Comparison of ENCODE assay signal across 20 cellular contexts in the genomic region with DNA sequence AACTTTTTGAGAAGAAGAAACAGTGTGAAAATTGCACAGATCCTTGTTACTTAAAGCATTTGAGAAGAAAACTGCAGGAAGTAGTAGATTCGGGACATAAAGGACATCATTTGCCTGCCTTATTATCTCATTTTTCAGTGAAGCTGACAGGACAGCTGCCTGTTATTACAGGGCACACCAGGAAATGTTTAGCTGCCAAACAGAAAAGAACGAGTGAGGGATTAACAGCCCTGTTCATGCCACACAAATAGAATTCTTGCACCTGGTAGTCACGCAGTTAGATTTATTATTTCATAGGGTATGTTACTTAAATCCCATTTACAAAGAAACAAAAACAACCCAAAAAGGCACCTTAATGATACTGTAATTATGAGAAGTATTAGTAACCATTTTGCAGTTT.
DNase-seq lines count a peak whose midpoint lies in the region; ATAC-seq, FAIRE-seq and TF ChIP-seq lines count a peak whose summit lies in the region.
"Had no signal": no experiment of that assay in that cellular context is flagged by ENCODE, and none has a peak within 500 bp of the region (broad histone marks: within the 10 kb centered on the region; RNA-seq: fewer than 3 reads in every experiment).

No MANE protein-coding gene starts in this region.

- H3K9me1 ChIP-seq in endothelial cell of umbilical vein (replicated peaks; ENCODE audit: control insufficient read depth, extremely low read depth, insufficient read depth, low read length), result no peaks in the 10 kb centered on the region

- no peaks in the 10 kb centered on the region for H4K20me1 ChIP-seq in endothelial cell of umbilical vein (replicated peaks; ENCODE audit: control insufficient read depth, extremely low read depth, insufficient read depth, low read length)

- TF ChIP-seq CTCF in LNCaP clone FGC (IDR thresholded peaks at IDR 0.05; ENCODE audit: control insufficient read depth, extremely low read depth, insufficient read depth) (no peak), endothelial cell of umbilical vein (IDR thresholded peaks at IDR 0.05; ENCODE audit: extremely low read depth in 1 of 2, insufficient read depth in 1 of 2, low read depth in 1 of 2, low read length in 2 of 2) (no peak), nephron progenitor cell (IDR thresholded peaks at IDR 0.05) (no peak)

- DNase-seq in LNCaP clone FGC (ENCODE audit: low read depth) (peak; percentile 54), NCI-H345 treated with DMSO at 0.1 percent for 48 hours (lab: John Stamatoyannopoulos, UW; ENCODE audit: unreplicated experiment) (peak; percentile 2), endothelial cell of umbilical vein (ENCODE audit: low read depth, low spot score) (peak; percentile 31), trophoblast cell (no peak), nephron progenitor cell (no peak)
- DNase-seq: activated CD4-positive, alpha-beta T cell treated with anti-CD3 and anti-CD28 coated beads, Interleukin-2, amount 50 U/mL, for 1 hour; activated naive CD4-positive, alpha-beta T cell treated with Interleukin-2 at 50 U/mL for 16 hours; activated T-cell treated with anti-CD3 and anti-CD28 coated beads for 4 hours; brain microvascular endothelial cell; COR-L47; MM.1S; posterior cingulate gyrus; stimulated activated CD4-positive, alpha-beta T cell treated with anti-CD3 and anti-CD28 coated beads, Interleukin-4, amount 100 ng/mL, for 1 hour; T-helper 1 cell had no signal

- no peak overlapping the region for H3K14ac ChIP-seq in trophoblast cell (ENCODE audit: low read length)

- dilution Hi-C loops in endothelial cell of umbilical vein (cut with MboI; ENCODE audit: extremely low pct_ligation_motif_present, low sequenced_read_pairs), result no loop called here

- H3K4me3 Mint-ChIP-seq in nephron progenitor cell, result no peak overlapping the region
- H3K4me3 Mint-ChIP-seq: B cell had no signal

- no peak overlapping the region for H2BK12ac ChIP-seq in trophoblast cell (ENCODE audit: low read length)

- H3K36me3 Mint-ChIP-seq in nephron progenitor cell (ENCODE audit: low read depth), result no peaks in the 10 kb centered on the region

- H4K12ac ChIP-seq in trophoblast cell (ENCODE audit: low read depth, low read length), result no peak overlapping the region

- H3K27me3 ChIP-seq in endothelial cell of umbilical vein (ENCODE audit: control insufficient read depth in 2 of 2, insufficient read depth in 2 of 2, low read length in 2 of 2) (no peaks in the 10 kb centered on the region), trophoblast cell (ENCODE audit: insufficient read depth, low read length) (no peaks in the 10 kb centered on the region)
- H3K27me3 ChIP-seq: brain microvascular endothelial cell, vagina had no signal

- no peak overlapping the region for H4K8ac ChIP-seq in trophoblast cell (ENCODE audit: low read depth, low read length)

- no peak overlapping the region for H3K27ac ChIP-seq in endothelial cell of umbilical vein (ENCODE audit: insufficient read depth, low read depth, low read length)
- peak overlapping the region; percentile 94 for H3K27ac ChIP-seq in trophoblast cell (ENCODE audit: low read depth, low read length)
- H3K27ac ChIP-seq: brain microvascular endothelial cell, skin epidermis, vagina had no signal

- no peak overlapping the region for H3K23ac ChIP-seq in trophoblast cell (ENCODE audit: low read length)

- no peak for ATAC-seq in GM19455 (IDR thresholded peaks at IDR 0.05; ENCODE audit: unreplicated experiment)
- no peak for ATAC-seq in HG03280 (IDR thresholded peaks at IDR 0.05; ENCODE audit: unreplicated experiment)
- ATAC-seq: HepG2 had no signal

- H3K4me3 ChIP-seq in LNCaP clone FGC (ENCODE audit: low read depth, low read length), result no peak overlapping the region
- H3K4me3 ChIP-seq in endothelial cell of umbilical vein (replicated peaks in 1 of 3; ENCODE audit: insufficient read depth in 1 of 3, low read depth in 1 of 3, low read length in 3 of 3), result no peak overlapping the region
- H3K4me3 ChIP-seq in trophoblast cell (ENCODE audit: low read depth, low read length), result no peak overlapping the region
- H3K4me3 ChIP-seq: skin epidermis, vagina had no signal

- intact Hi-C loops in endothelial cell of umbilical vein (cut with micrococcal nuclease), result no loop called here

- H3K4me2 ChIP-seq in endothelial cell of umbilical vein (ENCODE audit: insufficient read depth, low read length), result no peak overlapping the region
- no peak overlapping the region for H3K4me2 ChIP-seq in trophoblast cell (ENCODE audit: low read length)

- no peak overlapping the region for H3K9ac ChIP-seq in endothelial cell of umbilical vein (replicated peaks; ENCODE audit: extremely low read depth, insufficient read depth, low read length)
- H3K9ac ChIP-seq in trophoblast cell (ENCODE audit: low read length), result no peak overlapping the region

- H2AFZ ChIP-seq in endothelial cell of umbilical vein (ENCODE audit: low read depth, low read length) (no peak overlapping the region), trophoblast cell (ENCODE audit: insufficient read depth, low read length, poor library complexity) (no peak overlapping the region)

- no peak overlapping the region for H3K18ac ChIP-seq in trophoblast cell (ENCODE audit: low read length)

- H3K9me3 ChIP-seq in endothelial cell of umbilical vein (replicated peaks; ENCODE audit: control insufficient read depth, insufficient read depth, low read length) (no peaks in the 10 kb centered on the region), trophoblast cell (ENCODE audit: insufficient read depth, low read depth, low read length) (no peaks in the 10 kb centered on the region)
- H3K9me3 ChIP-seq: vagina had no signal

- peak overlapping the region; percentile 47 for H2BK120ac ChIP-seq in trophoblast cell (ENCODE audit: insufficient read depth, low read length, poor library complexity)

- no CpG with 5 or more reads among the region's 3 CpGs for WGBS in trophoblast cell (ENCODE audit: extremely low coverage, insufficient coverage, insufficient read length)

- H3K27ac Mint-ChIP-seq in nephron progenitor cell, result no peak overlapping the region
- H3K27ac Mint-ChIP-seq: B cell had no signal

- H4K91ac ChIP-seq in trophoblast cell (ENCODE audit: low read depth, low read length), result peak overlapping the region; percentile 65

- no TSS peak for BruUV-seq in endothelial cell of umbilical vein (replicated peaks; lab: Mats Ljungman, UMichigan)

- no peaks in the 10 kb centered on the region for H3K79me2 ChIP-seq in endothelial cell of umbilical vein (ENCODE audit: control insufficient read depth, insufficient read depth, low read length)
- H3K79me2 ChIP-seq in trophoblast cell (ENCODE audit: control insufficient read depth, insufficient read depth, low read length, poor library complexity), result no peaks in the 10 kb centered on the region

- CTCF ChIA-PET in endothelial cell of umbilical vein (lab: Charles Lee), result interaction anchor here (1.5 kb wide), 1 partner anchor 18 kb away, joined by 4 read pairs; no protein-coding TSS in a partner anchor

- peaks cover 47% of the 10 kb centered on the region for H3K4me1 Mint-ChIP-seq in nephron progenitor cell
- H3K4me1 Mint-ChIP-seq: B cell had no signal

- H3K27me3 Mint-ChIP-seq in nephron progenitor cell (ENCODE audit: low read depth, poor library complexity), result peaks cover 7% of the 10 kb centered on the region
- H3K27me3 Mint-ChIP-seq: B cell had no signal

- no peak overlapping the region for H3K4ac ChIP-seq in trophoblast cell (ENCODE audit: low read depth, low read length)

- no peak for FAIRE-seq in endothelial cell of umbilical vein (lab: Jason Lieb, UNC)
- FAIRE-seq: HepG2 had no signal

- H3K36me3 ChIP-seq in endothelial cell of umbilical vein (ENCODE audit: control insufficient read depth in 2 of 2, extremely low read depth in 1 of 2, insufficient read depth in 2 of 2, low read length in 2 of 2), result no peaks in the 10 kb centered on the region
- no peaks in the 10 kb centered on the region for H3K36me3 ChIP-seq in trophoblast cell (ENCODE audit: control insufficient read depth in 1 of 2, insufficient read depth in 2 of 2, low read length in 2 of 2)
- H3K36me3 ChIP-seq: brain microvascular endothelial cell, vagina had no signal

- H3K9me3 Mint-ChIP-seq in nephron progenitor cell, result no peaks in the 10 kb centered on the region

- H2BK5ac ChIP-seq in trophoblast cell (ENCODE audit: low read depth, low read length, poor library complexity), result no peak overlapping the region

- no peaks in the 10 kb centered on the region for H3K4me1 ChIP-seq in endothelial cell of umbilical vein (ENCODE audit: control insufficient read depth, extremely low read depth, insufficient read depth, low read length)
- H3K4me1 ChIP-seq in trophoblast cell (ENCODE audit: control insufficient read depth in 1 of 2, insufficient read depth in 2 of 2, low read length in 2 of 2), result peaks cover 11 to 27% of the 10 kb centered on the region in 2 experiments

- H2AK5ac ChIP-seq in trophoblast cell (ENCODE audit: low read length), result no peak overlapping the region

- peaks cover 12% of the 10 kb centered on the region for H3K79me1 ChIP-seq in trophoblast cell (ENCODE audit: low read length)

- POLR2A ChIA-PET in endothelial cell of umbilical vein (lab: Charles Lee), result no interaction called here

- TF ChIP-seq POLR2A in endothelial cell of umbilical vein (IDR thresholded peaks at IDR 0.05; ENCODE audit: low read depth, low read length), result no peak

TF ChIP-seq in endothelial cell of umbilical vein, 7 proteins besides CTCF, POLR2A, EP300 and RAD21:
- TF ChIP-seq, protein P1, sequence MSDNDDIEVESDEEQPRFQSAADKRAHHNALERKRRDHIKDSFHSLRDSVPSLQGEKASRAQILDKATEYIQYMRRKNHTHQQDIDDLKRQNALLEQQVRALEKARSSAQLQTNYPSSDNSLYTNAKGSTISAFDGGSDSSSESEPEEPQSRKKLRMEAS (IDR thresholded peaks at IDR 0.05; ENCODE audit: insufficient read depth, insufficient read length), result no peak
- no peak for TF ChIP-seq POLR2AphosphoS5 (IDR thresholded peaks at IDR 0.05; ENCODE audit: insufficient read depth, low read depth, low read length)
- TF ChIP-seq EZH2 (IDR thresholded peaks at IDR 0.05; ENCODE audit: borderline replicate concordance, low read depth, low read length, severe bottlenecking), result no peak
- TF ChIP-seq FOS (IDR thresholded peaks at IDR 0.05; ENCODE audit: borderline replicate concordance, insufficient read depth, low read length), result no peak

Comparison
In these comparisons a context has a peak if more than half of its experiments do, and no peak if none do; other contexts are left out.
1. DNase-seq: peak in LNCaP clone FGC (single experiment), NCI-H345 treated with DMSO at 0.1 percent for 48 hours (single experiment) and endothelial cell of umbilical vein (single experiment); none in trophoblast cell (0 of 2) and nephron progenitor cell (single experiment).